ENCODE assay signal across 8 cellular contexts in the genomic region with DNA sequence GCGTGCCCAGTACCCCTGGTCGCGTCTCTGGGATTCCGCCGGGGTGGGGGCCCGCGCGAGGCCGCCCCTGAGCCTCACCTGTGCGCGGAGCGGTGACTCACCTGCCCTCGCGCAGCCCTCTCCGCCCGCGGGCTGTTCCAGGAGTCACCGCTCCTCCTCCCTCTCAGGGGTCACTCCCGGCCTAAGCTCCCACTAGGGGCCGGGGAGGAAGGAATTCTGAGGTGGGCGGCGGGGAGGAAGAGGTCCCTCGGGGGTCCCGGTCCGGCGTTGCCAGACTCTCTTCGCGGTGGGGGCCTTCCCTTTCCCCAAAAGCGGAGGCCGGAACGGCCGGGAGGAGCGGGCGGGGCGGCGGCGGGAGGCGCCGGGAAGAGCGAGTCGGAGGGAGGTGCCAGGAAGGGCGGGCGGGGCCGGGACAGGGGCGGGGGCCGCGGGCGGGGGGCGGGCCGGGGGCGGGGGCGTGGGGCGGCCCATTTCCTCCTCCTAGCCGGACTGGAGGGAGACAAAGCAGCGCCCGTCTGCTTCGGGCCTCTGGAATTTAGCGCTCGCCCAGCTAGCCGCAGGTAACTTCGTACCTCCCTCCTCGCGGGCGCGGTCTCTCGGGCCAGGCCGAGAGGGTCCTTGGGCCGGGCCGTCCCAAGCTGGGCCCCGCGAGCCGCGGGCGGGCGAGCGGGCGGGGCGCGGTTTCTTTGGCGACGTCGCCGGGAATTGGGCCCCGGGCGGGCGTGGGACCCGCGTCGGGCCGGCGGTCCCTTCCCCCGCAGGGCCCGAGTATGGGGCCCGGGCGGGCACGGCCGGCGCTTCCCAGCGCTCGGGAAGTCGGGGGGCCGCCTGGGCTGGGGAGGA. TPM values are rescaled to one million over a fixed set of nuclear protein-coding genes. Genes with fewer than 3 reads are reported as not detected.
DNase-seq lines count a peak whose midpoint lies in the region; ATAC-seq and TF ChIP-seq lines count a peak whose summit lies in the region.

A gene with protein sequence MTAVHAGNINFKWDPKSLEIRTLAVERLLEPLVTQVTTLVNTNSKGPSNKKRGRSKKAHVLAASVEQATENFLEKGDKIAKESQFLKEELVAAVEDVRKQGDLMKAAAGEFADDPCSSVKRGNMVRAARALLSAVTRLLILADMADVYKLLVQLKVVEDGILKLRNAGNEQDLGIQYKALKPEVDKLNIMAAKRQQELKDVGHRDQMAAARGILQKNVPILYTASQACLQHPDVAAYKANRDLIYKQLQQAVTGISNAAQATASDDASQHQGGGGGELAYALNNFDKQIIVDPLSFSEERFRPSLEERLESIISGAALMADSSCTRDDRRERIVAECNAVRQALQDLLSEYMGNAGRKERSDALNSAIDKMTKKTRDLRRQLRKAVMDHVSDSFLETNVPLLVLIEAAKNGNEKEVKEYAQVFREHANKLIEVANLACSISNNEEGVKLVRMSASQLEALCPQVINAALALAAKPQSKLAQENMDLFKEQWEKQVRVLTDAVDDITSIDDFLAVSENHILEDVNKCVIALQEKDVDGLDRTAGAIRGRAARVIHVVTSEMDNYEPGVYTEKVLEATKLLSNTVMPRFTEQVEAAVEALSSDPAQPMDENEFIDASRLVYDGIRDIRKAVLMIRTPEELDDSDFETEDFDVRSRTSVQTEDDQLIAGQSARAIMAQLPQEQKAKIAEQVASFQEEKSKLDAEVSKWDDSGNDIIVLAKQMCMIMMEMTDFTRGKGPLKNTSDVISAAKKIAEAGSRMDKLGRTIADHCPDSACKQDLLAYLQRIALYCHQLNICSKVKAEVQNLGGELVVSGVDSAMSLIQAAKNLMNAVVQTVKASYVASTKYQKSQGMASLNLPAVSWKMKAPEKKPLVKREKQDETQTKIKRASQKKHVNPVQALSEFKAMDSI (plus strand): TSS at position 475 of the 843 bp plus-strand sequence. CDS start 28,500 bp downstream, outside the sequence.

- TF ChIP-seq EP300 in gastroesophageal sphincter (IDR thresholded peaks at IDR 0.05), result no peak

- peak; percentile 82 for ATAC-seq in gastroesophageal sphincter

- in situ Hi-C loops in SK-MEL-5 (cut with HindIII; ENCODE audit: low pct_unique_long_range_greater_than_20kb, low sequenced_read_pairs), result no loop called here

- H3K4me1 Mint-ChIP-seq in activated naive CD4-positive, alpha-beta T cell treated with anti-CD3 and anti-CD28 coated beads, Interleukin-2, amount 10 ng/mL, durations not matched to agents 7 days and 5 days, result peaks cover 17% of the 10 kb centered on the region

- peak in 3 of 4 experiments; percentile 12 to 37 (median 14) for TF ChIP-seq CTCF in gastroesophageal sphincter (IDR thresholded peaks at IDR 0.05)

- H3K27ac Mint-ChIP-seq in activated naive CD4-positive, alpha-beta T cell treated with anti-CD3 and anti-CD28 coated beads, Interleukin-2, amount 10 ng/mL, durations not matched to agents 7 days and 5 days, result peak within 1 kb of the TSS; percentile 29

- H3K9me3 ChIP-seq in gastroesophageal sphincter, result peaks cover 0 to 4% (median 0%) of the 10 kb centered on the region in 3 donors

- no peaks in the 10 kb centered on the region for H3K9me3 Mint-ChIP-seq in activated naive CD4-positive, alpha-beta T cell treated with anti-CD3 and anti-CD28 coated beads, Interleukin-2, amount 10 ng/mL, durations not matched to agents 7 days and 5 days

- H3K27ac ChIP-seq in gastroesophageal sphincter (peak within 1 kb of the TSS; percentile 96 to 100 (median 100)), substantia nigra (ENCODE audit: low read depth, low read length, poor library complexity, severe bottlenecking) (peak within 1 kb of the TSS; percentile 91)

- H3K4me3 ChIP-seq in gastroesophageal sphincter, result peak within 1 kb of the TSS; percentile 86 to 99

- H3K4me1 ChIP-seq in gastroesophageal sphincter, result peaks cover 0 to 46% (median 26%) of the 10 kb centered on the region in 3 donors

- H3K36me3 Mint-ChIP-seq in activated naive CD4-positive, alpha-beta T cell treated with anti-CD3 and anti-CD28 coated beads, Interleukin-2, amount 10 ng/mL, durations not matched to agents 7 days and 5 days, result peaks cover 3% of the 10 kb centered on the region

- TF ChIP-seq POLR2A in GM19099 (IDR thresholded peaks at IDR 0.05; ENCODE audit: extremely low read depth, insufficient read length, low read depth), result peak; percentile 69
- TF ChIP-seq POLR2A in gastroesophageal sphincter (IDR thresholded peaks at IDR 0.05), result peak; percentile 69 to 78

- WGBS in gastroesophageal sphincter (ENCODE audit: low coverage in 1 of 2), 2 donors, result no CpG with 5 or more reads among the region's 102 CpGs

- DNase-seq in AG08396 (ENCODE audit: low spot score) (peak; percentile 94), HT1080 (ENCODE audit: low read depth) (peak; percentile 56), SK-MEL-5 (ENCODE audit: low read depth, low spot score) (peak; percentile 70), nucleus accumbens (lab: John Stamatoyannopoulos, UW) (peak in 53 of 56 donors; percentile 18 to 82 (median 59)), substantia nigra (lab: John Stamatoyannopoulos, UW) (peak in 47 of 49 donors; percentile 19 to 82 (median 66))
- DNase-seq in activated naive CD4-positive, alpha-beta T cell treated with anti-CD3 and anti-CD28 coated beads, Interleukin-2, amount 10 ng/mL, durations not matched to agents 7 days and 5 days, result peak; percentile 64

- H3K27me3 Mint-ChIP-seq in activated naive CD4-positive, alpha-beta T cell treated with anti-CD3 and anti-CD28 coated beads, Interleukin-2, amount 10 ng/mL, durations not matched to agents 7 days and 5 days, result peaks cover 90% of the 10 kb centered on the region

- CTCF ChIA-PET in activated naive CD4-positive, alpha-beta T cell treated with anti-CD3 and anti-CD28 coated beads, Interleukin-2, amount 10 ng/mL, durations not matched to agents 7 days and 5 days (lab: Charles Lee), result no interaction called here

- H3K36me3 ChIP-seq in gastroesophageal sphincter, result peaks cover 0 to 9% of the 10 kb centered on the region in 2 donors

- H3K4me3 Mint-ChIP-seq in activated naive CD4-positive, alpha-beta T cell treated with anti-CD3 and anti-CD28 coated beads, Interleukin-2, amount 10 ng/mL, durations not matched to agents 7 days and 5 days, result peak within 1 kb of the TSS; percentile 70

- H3K27me3 ChIP-seq in gastroesophageal sphincter, result no peaks in the 10 kb centered on the region

RNA-seq across cellular contexts. Expression of the gene that starts here (rescaled TPM):
- total RNA-seq in HT1080 (2014; rRNA removed; shearing (Covaris generic)), result 240 and 246 TPM in 2 replicates
- polyA plus RNA-seq in HT1080 (2015; cell fraction: cytosol; rRNA removed), result 192 and 202 TPM in 2 replicates
- polyA plus RNA-seq in HT1080 (2015; cell fraction: nucleus; rRNA removed), result 424 and 446 TPM in 2 replicates
- total RNA-seq in SK-MEL-5 (2014; rRNA removed; shearing (Covaris generic)), result 311 and 315 TPM in 2 replicates
- 324 and 426 TPM in 2 replicates for polyA plus RNA-seq in SK-MEL-5 (2015; cell fraction: cytosol; rRNA removed)
- polyA plus RNA-seq in SK-MEL-5 (2015; cell fraction: nucleus; rRNA removed), result 230 and 267 TPM in 2 replicates
- 100 to 1,000 TPM; 289 to 425 (median 365) TPM for total RNA-seq in gastroesophageal sphincter

Comparison
In these comparisons a context has a peak if more than half of its experiments do, and no peak if none do; other contexts are left out.
1. Peak in every context shown above with its lines: DNase-seq, ATAC-seq, H3K4me3 ChIP-seq and H3K27ac ChIP-seq.